ENCODE assay signal across 16 cellular contexts in the genomic region with DNA sequence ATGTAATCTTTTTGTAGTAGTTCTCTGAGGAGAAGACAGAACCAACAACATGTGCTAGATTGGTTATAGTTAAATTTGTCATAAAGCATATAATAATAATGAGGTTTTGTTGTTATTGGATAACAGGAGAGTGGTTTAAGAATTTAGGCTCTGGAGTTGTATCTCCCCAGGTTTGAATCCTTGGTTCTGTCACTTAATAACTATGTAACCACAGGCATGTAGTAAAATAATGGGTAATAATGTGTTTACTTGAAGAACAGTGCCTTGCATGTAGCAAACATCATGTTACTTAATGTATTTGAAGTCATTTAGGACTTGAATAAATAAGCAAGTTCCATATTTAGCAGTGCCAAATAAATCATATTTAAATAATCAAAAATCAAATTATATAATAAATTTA. TPM values are rescaled to one million over a fixed set of nuclear protein-coding genes. Genes with fewer than 3 reads are reported as not detected.
DNase-seq lines count a peak whose midpoint lies in the region; ATAC-seq, FAIRE-seq and TF ChIP-seq lines count a peak whose summit lies in the region.
"Had no signal": no experiment of that assay in that cellular context is flagged by ENCODE, and none has a peak within 500 bp of the region (broad histone marks: within the 10 kb centered on the region; RNA-seq: fewer than 3 reads in every experiment).

No MANE protein-coding gene starts in this region.

- H2AFZ ChIP-seq in astrocyte (ENCODE audit: low read depth, low read length) = no peak overlapping the region
- H2AFZ ChIP-seq: parathyroid adenoma had no signal

- FAIRE-seq in astrocyte (lab: Jason Lieb, UNC) = no peak
- FAIRE-seq: small intestine had no signal

- H3K9me3 Mint-ChIP-seq in astrocyte (ENCODE audit: unreplicated experiment) = no peaks in the 10 kb centered on the region

- no peaks in the 10 kb centered on the region for H3K9me3 ChIP-seq in astrocyte (ENCODE audit: insufficient read depth, low read depth, low read length)

- no peaks in the 10 kb centered on the region for H3K27me3 ChIP-seq in astrocyte (ENCODE audit: insufficient read depth, low read length)

- no peak overlapping the region for H3K9ac ChIP-seq in astrocyte (ENCODE audit: low read length)
- H3K9ac ChIP-seq: KMS-11, parathyroid adenoma had no signal

- H3K79me2 ChIP-seq in astrocyte (ENCODE audit: insufficient read depth, low read length) = peaks cover 65% of the 10 kb centered on the region

- H3K4me1 ChIP-seq in astrocyte (ENCODE audit: insufficient read depth, low read length) = peaks cover 11% of the 10 kb centered on the region

- H3K27ac Mint-ChIP-seq in astrocyte (ENCODE audit: unreplicated experiment) = peak overlapping the region; percentile 48

- no peak overlapping the region for H3K4me2 ChIP-seq in astrocyte (ENCODE audit: low read length)
- H3K4me2 ChIP-seq: KMS-11 had no signal

- peaks cover 15% of the 10 kb centered on the region for H3K4me1 Mint-ChIP-seq in astrocyte (ENCODE audit: low read depth, unreplicated experiment)

- no peak for TF ChIP-seq CTCF in AG10803 (conservative IDR thresholded peaks at IDR 0.05; ENCODE audit: low read length)
- no peak for TF ChIP-seq CTCF in astrocyte (IDR thresholded peaks at IDR 0.05; ENCODE audit: insufficient read depth, low read depth, low read length)

- H3K4me3 Mint-ChIP-seq in astrocyte (ENCODE audit: unreplicated experiment) = no peak overlapping the region

- H4K20me1 ChIP-seq in astrocyte (ENCODE audit: insufficient read depth, low read length) = peaks cover 38% of the 10 kb centered on the region

- H3K27ac ChIP-seq in astrocyte (ENCODE audit: low read depth, low read length) = peak overlapping the region; percentile 0
- H3K27ac ChIP-seq: KMS-11, parathyroid adenoma had no signal

- H3K27me3 Mint-ChIP-seq in astrocyte (ENCODE audit: low read depth, unreplicated experiment) = no peaks in the 10 kb centered on the region

- ATAC-seq in GM18870 (IDR thresholded peaks at IDR 0.05; ENCODE audit: unreplicated experiment) (no peak), GM21717 (IDR thresholded peaks at IDR 0.05; ENCODE audit: unreplicated experiment) (no peak), GM19467 (IDR thresholded peaks at IDR 0.05; ENCODE audit: unreplicated experiment) (no peak)
- ATAC-seq: Panc1 had no signal

- H3K36me3 Mint-ChIP-seq in astrocyte (ENCODE audit: low read depth, unreplicated experiment) = peaks cover 4% of the 10 kb centered on the region

- H3K4me3 ChIP-seq in AG10803 (ENCODE audit: low read length) (no peak overlapping the region), astrocyte (ENCODE audit: insufficient read depth, low read depth, low read length) (no peak overlapping the region)

- DNase-seq in AG10803 (ENCODE audit: low read depth) (peak; percentile 65), GM03348 (ENCODE audit: low spot score) (peak; percentile 11), astrocyte (ENCODE audit: low read depth) (peak; percentile 39), kidney glomerular epithelial cell (lab: John Stamatoyannopoulos, UW) (peak; percentile 36), DMS53 treated with DMSO at 0.1 percent for 48 hours (lab: John Stamatoyannopoulos, UW; ENCODE audit: unreplicated experiment) (no peak)
- DNase-seq: activated T-cell treated with anti-CD3 and anti-CD28 coated beads, Interleukin-2, amount 50 U/mL, for 48 hours; AML-193; NCI-H1105 treated with DMSO at 0.1 percent for 48 hours; NCI-H82; small intestine had no signal

- H3K36me3 ChIP-seq in astrocyte (ENCODE audit: insufficient read depth, low read length) = peaks cover 13% of the 10 kb centered on the region

RNA-seq across cellular contexts. Expression of a gene that starts 55.8 kb away (rescaled TPM):
- total RNA-seq in astrocyte = 67.8 and 71.9 TPM in 2 replicates
